13 cellular contexts compared by ENCODE assay signal in the genomic region with DNA sequence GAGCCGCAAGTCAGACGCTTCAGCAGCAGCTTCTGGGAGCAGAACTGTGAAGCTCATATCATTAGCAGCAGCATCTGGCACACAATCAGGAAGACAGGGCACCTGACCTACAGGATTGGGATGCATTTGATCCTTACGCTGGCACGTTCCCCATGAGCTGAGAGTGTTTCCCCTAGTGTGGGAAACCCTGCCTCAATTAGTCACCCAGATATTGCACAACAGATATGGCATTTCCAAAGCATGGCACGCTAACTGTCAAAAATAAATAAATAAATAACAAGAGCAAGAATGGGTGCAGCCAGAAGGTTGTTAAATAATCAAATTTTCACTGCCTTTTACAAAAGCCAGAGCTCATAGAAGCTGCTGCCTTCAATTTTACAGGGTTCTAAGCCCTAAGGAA.
A peak's percentile ranks its signal among the peaks of the same experiment; 100 is the strongest.
DNase-seq lines count a peak whose midpoint lies in the region; ATAC-seq lines count a peak whose summit lies in the region.
"Had no signal": no experiment of that assay in that cellular context is flagged by ENCODE, and none has a peak within 500 bp of the region (broad histone marks: within the 10 kb centered on the region; RNA-seq: fewer than 3 reads in every experiment).

No MANE protein-coding gene starts in this region.

- ATAC-seq in GM18870 (IDR thresholded peaks at IDR 0.05; ENCODE audit: unreplicated experiment): no peak
- ATAC-seq: activated CD8-positive, alpha-beta memory T cell treated with anti-CD3 and anti-CD28 coated beads, Interleukin-2, amount 10 ng/mL, durations not matched to agents 7 days and 5 days had no signal

- intact Hi-C loops in posterior cingulate gyrus (cut with DNase I): no loop called here

- DNase-seq in Daoy (ENCODE audit: low read depth) (peak; percentile 76), LHCN-M2 (ENCODE audit: low read depth) (peak; percentile 92), SK-N-DZ (ENCODE audit: low spot score) (peak; percentile 49), foreskin melanocyte (peak; percentile 9), posterior cingulate gyrus (no peak), NCI-H1092 treated with DMSO at 0.1 percent for 48 hours (lab: John Stamatoyannopoulos, UW) (no peak)
- DNase-seq in stimulated activated CD4-positive, alpha-beta T cell treated with anti-CD3 and anti-CD28 coated beads, Interleukin-4, amount 100 ng/mL, for 24 hours: no peak
- DNase-seq: activated CD8-positive, alpha-beta memory T cell treated with anti-CD3 and anti-CD28 coated beads, Interleukin-2, amount 10 ng/mL, durations not matched to agents 7 days and 5 days; activated naive CD4-positive, alpha-beta T cell; DMS53; H7; ovary had no signal

Comparison
In these comparisons a context has a peak if more than half of its experiments do, and no peak if none do; other contexts are left out.
1. DNase-seq: peak in Daoy (single experiment), LHCN-M2 (single experiment), SK-N-DZ (single experiment) and foreskin melanocyte (single experiment); none in stimulated activated CD4-positive, alpha-beta T cell treated with anti-CD3 and anti-CD28 coated beads, Interleukin-4, amount 100 ng/mL, for 24 hours (single experiment), posterior cingulate gyrus (0 of 10) and NCI-H1092 treated with DMSO at 0.1 percent for 48 hours (single experiment).